ENCODE assay signal across 12 cellular contexts in genomic region chr10:83724471-83725241, GRCh38.
A peak's percentile ranks its signal among the peaks of the same experiment; 100 is the strongest.
DNase-seq lines count a peak whose midpoint lies in the region; ATAC-seq and TF ChIP-seq lines count a peak whose summit lies in the region.
"Had no signal": no experiment of that assay in that cellular context is flagged by ENCODE, and none has a peak within 500 bp of the region (broad histone marks: within the 10 kb centered on the region; RNA-seq: fewer than 3 reads in every experiment).

No MANE protein-coding gene starts in this region.

- no peaks in the 10 kb centered on the region for H3K36me3 Mint-ChIP-seq in natural killer cell
- H3K36me3 Mint-ChIP-seq: activated naive CD8-positive, alpha-beta T cell treated with anti-CD3 and anti-CD28 coated beads, Interleukin-2, amount 10 ng/mL, durations not matched to agents 7 days and 5 days had no signal

- intact Hi-C loops in natural killer cell (cut with micrococcal nuclease) = no loop called here

- H3K27me3 Mint-ChIP-seq in natural killer cell (ENCODE audit: low read depth in 2 of 2) = no peaks in the 10 kb centered on the region
- H3K27me3 Mint-ChIP-seq: activated CD4-positive, alpha-beta T cell treated with anti-CD3 and anti-CD28 coated beads, Interleukin-2, amount 10 ng/mL, durations not matched to agents 24 days and 14 days; activated naive CD8-positive, alpha-beta T cell treated with anti-CD3 and anti-CD28 coated beads, Interleukin-2, amount 10 ng/mL, durations not matched to agents 7 days and 5 days had no signal

- H3K9me3 Mint-ChIP-seq in natural killer cell = peaks cover 4 to 13% of the 10 kb centered on the region in 2 donors
- H3K9me3 Mint-ChIP-seq: activated CD4-positive, alpha-beta T cell treated with anti-CD3 and anti-CD28 coated beads, Interleukin-2, amount 10 ng/mL, durations not matched to agents 24 days and 14 days had no signal

- H3K27ac Mint-ChIP-seq in natural killer cell = no peak overlapping the region
- H3K27ac Mint-ChIP-seq: activated CD4-positive, alpha-beta T cell treated with anti-CD3 and anti-CD28 coated beads, Interleukin-2, amount 10 ng/mL, durations not matched to agents 24 days and 14 days; activated naive CD8-positive, alpha-beta T cell treated with anti-CD3 and anti-CD28 coated beads, Interleukin-2, amount 10 ng/mL, durations not matched to agents 7 days and 5 days had no signal

- no peak overlapping the region for H3K4me3 Mint-ChIP-seq in natural killer cell
- H3K4me3 Mint-ChIP-seq: activated CD4-positive, alpha-beta T cell treated with anti-CD3 and anti-CD28 coated beads, Interleukin-2, amount 10 ng/mL, durations not matched to agents 24 days and 14 days; activated naive CD8-positive, alpha-beta T cell treated with anti-CD3 and anti-CD28 coated beads, Interleukin-2, amount 10 ng/mL, durations not matched to agents 7 days and 5 days had no signal

- ATAC-seq in GM19397 (IDR thresholded peaks at IDR 0.05; ENCODE audit: unreplicated experiment) (peak; percentile 60), HG02798 (IDR thresholded peaks at IDR 0.05; ENCODE audit: poor library complexity, unreplicated experiment) (peak; percentile 89), HG03575 (IDR thresholded peaks at IDR 0.05; ENCODE audit: extremely low read depth, insufficient number of reproducible peaks, low FRiP score, unreplicated experiment) (peak; percentile 77), natural killer cell (no peak)

- DNase-seq in GM12864 (ENCODE audit: low read depth) (peak; percentile 10), NCI-H2107 treated with DMSO at 0.1 percent for 48 hours (lab: John Stamatoyannopoulos, UW; ENCODE audit: unreplicated experiment) (no peak), C1 segment of cervical spinal cord (lab: John Stamatoyannopoulos, UW) (no peak), natural killer cell (no peak)
- no peak for DNase-seq in activated naive CD4-positive, alpha-beta T cell (lab: John Stamatoyannopoulos, UW)
- DNase-seq: activated CD4-positive, alpha-beta T cell treated with anti-CD3 and anti-CD28 coated beads, Interleukin-2, amount 10 ng/mL, durations not matched to agents 24 days and 14 days; activated naive CD8-positive, alpha-beta T cell treated with anti-CD3 and anti-CD28 coated beads, Interleukin-2, amount 10 ng/mL, durations not matched to agents 7 days and 5 days; DMS153 had no signal

- no peak overlapping the region for H3K4me3 ChIP-seq in GM12864 (ENCODE audit: low read depth, low read length)
- H3K4me3 ChIP-seq: SK-N-MC had no signal

- H3K4me1 Mint-ChIP-seq in natural killer cell = no peaks in the 10 kb centered on the region
- H3K4me1 Mint-ChIP-seq: activated CD4-positive, alpha-beta T cell treated with anti-CD3 and anti-CD28 coated beads, Interleukin-2, amount 10 ng/mL, durations not matched to agents 24 days and 14 days; activated naive CD8-positive, alpha-beta T cell treated with anti-CD3 and anti-CD28 coated beads, Interleukin-2, amount 10 ng/mL, durations not matched to agents 7 days and 5 days had no signal

- TF ChIP-seq CTCF in GM12864 (IDR thresholded peaks at IDR 0.05; ENCODE audit: low read depth, low read length, missing control alignments) (no peak), natural killer cell (IDR thresholded peaks at IDR 0.05) (no peak)

Comparison
In these comparisons a context has a peak if more than half of its experiments do, and no peak if none do; other contexts are left out.
1. ATAC-seq: peak in GM19397 (single experiment), HG02798 (single experiment) and HG03575 (single experiment); none in natural killer cell (0 of 3).